ENCODE assay signal across 31 cellular contexts in the genomic region with DNA sequence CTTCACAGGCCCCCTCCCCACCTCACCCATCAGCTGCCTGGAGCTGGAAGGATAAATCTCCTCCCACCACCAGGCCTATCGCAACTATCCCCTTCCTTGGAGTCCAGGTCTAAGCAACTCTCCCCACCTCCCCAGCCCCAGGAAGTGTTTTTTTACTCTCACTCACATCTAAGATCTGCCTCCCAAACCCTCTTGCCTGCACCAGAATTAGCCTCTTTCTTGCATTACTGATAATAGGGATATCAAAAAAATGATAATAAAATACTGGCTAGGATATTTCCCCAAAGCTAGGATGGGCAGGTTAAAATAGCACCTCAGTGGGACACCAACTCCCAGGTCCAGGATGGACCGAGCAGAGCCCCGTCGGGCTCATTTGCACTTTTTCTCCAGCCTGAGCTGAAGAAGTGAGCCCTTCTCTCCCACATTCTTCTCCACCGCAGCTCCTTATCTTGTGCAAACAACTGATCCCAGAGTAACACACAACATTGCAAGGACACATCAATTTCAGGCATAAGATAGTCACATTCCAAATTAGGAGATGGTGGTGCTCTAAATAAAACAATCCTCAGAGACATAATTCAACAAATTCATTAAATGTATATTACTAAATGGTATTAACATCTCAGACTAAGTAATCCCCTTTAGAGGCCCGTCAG. TPM values are rescaled to one million over a fixed set of nuclear protein-coding genes. Genes with fewer than 3 reads are reported as not detected.
"Had no signal": no experiment of that assay in that cellular context is flagged by ENCODE, and none has a peak within 500 bp of the region (broad histone marks: within the 10 kb centered on the region; RNA-seq: fewer than 3 reads in every experiment).

No MANE protein-coding gene starts in this region.

- H3K4me1 ChIP-seq: gastrocnemius medialis, pancreas, prostate gland, right atrium auricular region, stomach, testis, tibial artery had no signal

- DNase-seq: cortex of kidney; effector CD4-positive, alpha-beta T cell; foreskin fibroblast; gastrocnemius medialis; kidney; natural killer cell; occipital lobe; pancreas; stimulated activated CD4-positive, alpha-beta T cell treated with anti-CD3 and anti-CD28 coated beads, Interleukin-12 subunit alpha, Interleukin-12 subunit beta, amount 100 ng/mL, for 4 hours; stimulated activated CD4-positive, alpha-beta T cell treated with anti-CD3 and anti-CD28 coated beads, Interleukin-1b, Interleukin-23, amount 100 ng/mL, for 48 hours; stimulated activated CD4-positive, alpha-beta T cell treated with anti-CD3 and anti-CD28 coated beads, Interleukin-4, amount 100 ng/mL, for 1 hour; stimulated activated CD8-positive, alpha-beta memory T cell treated with anti-CD3 and anti-CD28 coated beads, Interleukin-4, amount 100 ng/mL, for 48 hours; stimulated activated naive CD4-positive, alpha-beta T cell treated with Interleukin-2 at 50 U/mL for 16 hours; stomach; testis had no signal

- H3K9me3 ChIP-seq: pancreas, prostate gland, testis had no signal

- FAIRE-seq: kidney, pancreas had no signal

- H3K27ac ChIP-seq: epithelial cell of prostate, gastrocnemius medialis, pancreas, prostate gland, right atrium auricular region, stomach, testis, tibial artery had no signal

- H3K4me2 ChIP-seq: smooth muscle cell had no signal

- H3K36me3 ChIP-seq: gastrocnemius medialis, pancreas, prostate gland, right atrium auricular region, stomach had no signal

- H3K4me3 ChIP-seq: gastrocnemius medialis, lung, pancreas, prostate gland, right atrium auricular region, smooth muscle cell, stomach, testis, tibial artery had no signal

- H3K27me3 ChIP-seq: gastrocnemius medialis, pancreas, right atrium auricular region, testis had no signal

- ATAC-seq: esophagus mucosa, gastrocnemius medialis, left lobe of liver, natural killer cell, sciatic nerve had no signal

RNA-seq across cellular contexts. Expression of a gene that starts 17.7 kb away (rescaled TPM):
- total RNA-seq: cerebellum, dermis microvascular lymphatic vessel endothelial cell, esophagus mucosa, gastrocnemius medialis, glomerular endothelial cell, kidney, left lobe of liver, liver, mononuclear cell, natural killer cell, occipital lobe, right atrium auricular region, sciatic nerve, smooth muscle cell, urinary bladder had no signal
- polyA plus RNA-seq: liver, lung, neural cell, smooth muscle cell, urinary bladder had no signal

RNA-seq across cellular contexts. Expression of a gene that starts 33.7 kb away (rescaled TPM):
- total RNA-seq: dermis microvascular lymphatic vessel endothelial cell, natural killer cell had no signal
